In genomic region chr12:121494093-121494787, GRCh38 we compare ENCODE assay signal across 8 cellular contexts.
DNase-seq lines count a peak whose midpoint lies in the region; ATAC-seq and TF ChIP-seq lines count a peak whose summit lies in the region.

No MANE protein-coding gene starts in this region.

- no peak overlapping the region for H2AFZ ChIP-seq in DND-41 (ENCODE audit: low read depth, low read length)

- 85 to 86% methylated on average over 19 of the region's 19 CpGs for WGBS in testis, 2 donors

- H3K4me1 ChIP-seq in DND-41 (ENCODE audit: insufficient read depth, low read length) (no peaks in the 10 kb centered on the region), testis (no peaks in the 10 kb centered on the region)

- peaks cover 0 to 22% (median 7%) of the 10 kb centered on the region in 3 donors for H3K36me3 Mint-ChIP-seq in naive thymus-derived CD8-positive, alpha-beta T cell

- intact Hi-C loops in testis (cut with DNase I; ENCODE audit: low total_unique reads): loop anchor here (10.0 kb wide), 1 partner anchor 191 kb away; no protein-coding TSS in a partner anchor

- H3K4me2 ChIP-seq in DND-41 (ENCODE audit: insufficient read depth, low read length): no peak overlapping the region

- H3K9ac ChIP-seq in DND-41 (ENCODE audit: low read depth, low read length): no peak overlapping the region

- DNase-seq in DND-41 (peak; percentile 63), LHCN-M2 (ENCODE audit: low read depth) (peak; percentile 19), testis (peak; percentile 46), superior temporal gyrus (ENCODE audit: extremely low spot score) (no peak)
- DNase-seq in activated CD4-positive, alpha-beta T cell treated with anti-CD3 and anti-CD28 coated beads, Interleukin-2, amount 50 U/mL, for 48 hours: peak; percentile 68 to 72
- peak; percentile 49 for DNase-seq in effector CD4-positive, alpha-beta T cell
- DNase-seq in naive thymus-derived CD8-positive, alpha-beta T cell: peak; percentile 26 to 76 (median 54)

- peak overlapping the region in 5 of 10 donors; percentile 6 to 79 (median 69) for H3K27ac Mint-ChIP-seq in naive thymus-derived CD8-positive, alpha-beta T cell

- H3K4me3 ChIP-seq in DND-41 (ENCODE audit: low read depth in 1 of 2, low read length in 2 of 2): no peak overlapping the region
- no peak overlapping the region for H3K4me3 ChIP-seq in testis

- H3K79me2 ChIP-seq in DND-41 (ENCODE audit: insufficient read depth, low read length): no peaks in the 10 kb centered on the region

- H3K27me3 ChIP-seq in DND-41 (ENCODE audit: insufficient read depth, low read length, poor library complexity) (no peaks in the 10 kb centered on the region), testis (no peaks in the 10 kb centered on the region)

- peaks cover 11 to 36% (median 26%) of the 10 kb centered on the region in 4 donors for H3K4me1 Mint-ChIP-seq in naive thymus-derived CD8-positive, alpha-beta T cell

- H3K27ac ChIP-seq in DND-41 (ENCODE audit: low read length) (no peak overlapping the region), testis (no peak overlapping the region)

- no peaks in the 10 kb centered on the region for H3K27me3 Mint-ChIP-seq in naive thymus-derived CD8-positive, alpha-beta T cell

- TF ChIP-seq CTCF in DND-41 (IDR thresholded peaks at IDR 0.05; ENCODE audit: borderline replicate concordance, extremely low read depth, low read length, poor library complexity, severe bottlenecking) (peak; percentile 85), testis (IDR thresholded peaks at IDR 0.05) (peak; percentile 38 to 76 (median 65))

- peak; percentile 82 for ATAC-seq in DND-41 (ENCODE audit: insufficient read depth, low read depth)
- ATAC-seq in naive thymus-derived CD8-positive, alpha-beta T cell: peak; percentile 62 to 68
- no peak for ATAC-seq in HG02642 (IDR thresholded peaks at IDR 0.05; ENCODE audit: poor library complexity, unreplicated experiment)

- no peaks in the 10 kb centered on the region for H4K20me1 ChIP-seq in DND-41 (ENCODE audit: insufficient read depth, low read length)

- H3K36me3 ChIP-seq in DND-41 (ENCODE audit: insufficient read depth, low read length) (peaks cover 39% of the 10 kb centered on the region), testis (ENCODE audit: low read depth, missing control alignments) (no peaks in the 10 kb centered on the region)

- POLR2A ChIA-PET in naive thymus-derived CD8-positive, alpha-beta T cell (lab: Charles Lee): interaction anchor here (1.1 to 1.3 kb wide), 3 partner anchors 54 to 133 kb away, joined by 5 read pairs; partner anchors contain the start of gene ORAI1

- H3K4me3 Mint-ChIP-seq in naive thymus-derived CD8-positive, alpha-beta T cell: no peak overlapping the region

- H3K9me3 Mint-ChIP-seq in naive thymus-derived CD8-positive, alpha-beta T cell: no peaks in the 10 kb centered on the region

- TF ChIP-seq POLR2A in testis (IDR thresholded peaks at IDR 0.05): no peak

- no peaks in the 10 kb centered on the region for H3K9me3 ChIP-seq in DND-41 (ENCODE audit: insufficient read depth, low read length, severe bottlenecking)
- no peaks in the 10 kb centered on the region for H3K9me3 ChIP-seq in testis
